In genomic region chr10:126278846-126279245, GRCh38 we compare ENCODE assay signal across 21 cellular contexts.
"Had no signal": no experiment of that assay in that cellular context is flagged by ENCODE, and none has a peak within 500 bp of the region (broad histone marks: within the 10 kb centered on the region; RNA-seq: fewer than 3 reads in every experiment).

No MANE protein-coding gene starts in this region.

- H3K27me3 ChIP-seq: body of pancreas, heart right ventricle, neutrophil, right lobe of liver, testis, transverse colon had no signal

- H3K9me3 Mint-ChIP-seq: activated naive CD4-positive, alpha-beta T cell treated with anti-CD3 and anti-CD28 coated beads for 36 hours; activated naive CD8-positive, alpha-beta T cell treated with anti-CD3 and anti-CD28 coated beads for 36 hours; activated T-helper 1 cell treated with anti-CD3 and anti-CD28 coated beads, Interleukin-12 subunit alpha, Interleukin-12 subunit beta, Interleukin-2, Interleukin-4 antibody, amounts not matched to agents 30 ng/mL and 10 ng/mL and 1 ng/mL, durations not matched to agents 14 hours and 24 hours and 36 hours; memory B cell; natural killer cell had no signal

- H3K27me3 Mint-ChIP-seq: activated naive CD8-positive, alpha-beta T cell treated with anti-CD3 and anti-CD28 coated beads for 36 hours had no signal

- H3K9me3 ChIP-seq: body of pancreas, heart right ventricle, neutrophil, right lobe of liver, testis, transverse colon had no signal

- DNase-seq: activated CD4-positive, alpha-beta T cell treated with anti-CD3 and anti-CD28 coated beads for 4 hours; activated CD4-positive, alpha-beta T cell treated with anti-CD3 and anti-CD28 coated beads, Interleukin-2, amount 50 U/mL, for 4 hours; activated effector memory CD4-positive, alpha-beta T cell treated with anti-CD3 and anti-CD28 coated beads, Interleukin-2, amount 50 U/mL, for 16 hours; activated naive CD4-positive, alpha-beta T cell treated with anti-CD3 and anti-CD28 coated beads for 36 hours; activated naive CD8-positive, alpha-beta T cell treated with anti-CD3 and anti-CD28 coated beads for 36 hours; amniotic stem cell; body of pancreas; dermis blood vessel endothelial cell; effector CD4-positive, alpha-beta T cell; foreskin melanocyte; heart right ventricle; natural killer cell; right lobe of liver; stimulated activated CD4-positive, alpha-beta T cell treated with anti-CD3 and anti-CD28 coated beads, Interleukin-2, amount 100 ng/mL, for 48 hours; stimulated activated naive CD4-positive, alpha-beta T cell treated with Interleukin-2 at 50 U/mL for 16 hours; testis; transverse colon had no signal

- H3K36me3 Mint-ChIP-seq: activated naive CD8-positive, alpha-beta T cell treated with anti-CD3 and anti-CD28 coated beads for 36 hours; memory B cell; natural killer cell had no signal

- H3K4me3 ChIP-seq: body of pancreas, heart right ventricle, right lobe of liver, testis, transverse colon had no signal

- H3K36me3 ChIP-seq: heart right ventricle, neutrophil, right lobe of liver, transverse colon had no signal

- ATAC-seq: body of pancreas, heart right ventricle, natural killer cell, right lobe of liver had no signal

- H3K27ac ChIP-seq: body of pancreas, heart right ventricle, neutrophil, right lobe of liver, testis, transverse colon had no signal

- H3K4me3 Mint-ChIP-seq: activated naive CD4-positive, alpha-beta T cell treated with anti-CD3 and anti-CD28 coated beads for 36 hours; activated naive CD8-positive, alpha-beta T cell treated with anti-CD3 and anti-CD28 coated beads for 36 hours; activated T-helper 1 cell treated with anti-CD3 and anti-CD28 coated beads, Interleukin-12 subunit alpha, Interleukin-12 subunit beta, Interleukin-2, Interleukin-4 antibody, amounts not matched to agents 30 ng/mL and 10 ng/mL and 1 ng/mL, durations not matched to agents 14 hours and 24 hours and 36 hours; memory B cell; natural killer cell had no signal

- H3K27ac Mint-ChIP-seq: activated naive CD4-positive, alpha-beta T cell treated with anti-CD3 and anti-CD28 coated beads for 36 hours; activated naive CD8-positive, alpha-beta T cell treated with anti-CD3 and anti-CD28 coated beads for 36 hours; activated T-helper 1 cell treated with anti-CD3 and anti-CD28 coated beads, Interleukin-12 subunit alpha, Interleukin-12 subunit beta, Interleukin-2, Interleukin-4 antibody, amounts not matched to agents 30 ng/mL and 10 ng/mL and 1 ng/mL, durations not matched to agents 14 hours and 24 hours and 36 hours; memory B cell; natural killer cell; progenitor cell of endocrine pancreas had no signal

- H3K4me1 ChIP-seq: body of pancreas, heart right ventricle, right lobe of liver, testis, transverse colon had no signal

- H3K4me1 Mint-ChIP-seq: activated naive CD8-positive, alpha-beta T cell treated with anti-CD3 and anti-CD28 coated beads for 36 hours; memory B cell; natural killer cell had no signal
